ENCODE assay signal across 21 cellular contexts in genomic region chr3:75262661-75263060, GRCh38.
A peak's percentile ranks its signal among the peaks of the same experiment; 100 is the strongest.
DNase-seq lines count a peak whose midpoint lies in the region; ATAC-seq, FAIRE-seq and TF ChIP-seq lines count a peak whose summit lies in the region.
"Had no signal": no experiment of that assay in that cellular context is flagged by ENCODE, and none has a peak within 500 bp of the region (broad histone marks: within the 10 kb centered on the region; RNA-seq: fewer than 3 reads in every experiment).

No MANE protein-coding gene starts in this region.

- DNase-seq in AG10803 (ENCODE audit: low read depth) (peak; percentile 2), RWPE2 (ENCODE audit: low spot score) (no peak), epithelial cell of prostate (ENCODE audit: low read depth, low spot score) (peak; percentile 41), NCI-H1436 (lab: John Stamatoyannopoulos, UW) (no peak), smooth muscle cell (lab: John Stamatoyannopoulos, UW; ENCODE audit: unreplicated experiment) (no peak)
- no peak for DNase-seq in activated CD4-positive, alpha-beta T cell treated with anti-CD3 and anti-CD28 coated beads, Interleukin-2, amount 50 U/mL, for 48 hours
- DNase-seq: 8988T; ACHN; C1 segment of cervical spinal cord; Calu3; CD4-positive, alpha-beta memory T cell; COR-L47; DMS153; DND-41; GM23248; H7; HCEC 1CT had no signal

- H3K36me3 ChIP-seq in RWPE2 (ENCODE audit: low read depth) (no peaks in the 10 kb centered on the region), smooth muscle cell (ENCODE audit: low read depth) (no peaks in the 10 kb centered on the region)

- no peak overlapping the region for H3K9ac ChIP-seq in smooth muscle cell (ENCODE audit: low read depth)
- H3K9ac ChIP-seq: GM23248 had no signal

- H3K4me2 ChIP-seq in smooth muscle cell: no peak overlapping the region
- H3K4me2 ChIP-seq: A549 had no signal

- H3F3A ChIP-seq in smooth muscle cell (ENCODE audit: low read depth): no peaks in the 10 kb centered on the region

- H3K4me1 ChIP-seq in RWPE2 (ENCODE audit: insufficient read depth, poor library complexity, severe bottlenecking) (no peaks in the 10 kb centered on the region), smooth muscle cell (ENCODE audit: low read depth) (no peaks in the 10 kb centered on the region)
- H3K4me1 ChIP-seq: A549 had no signal

- H3K27ac ChIP-seq in RWPE2 (ENCODE audit: poor library complexity, severe bottlenecking) (no peak overlapping the region), epithelial cell of prostate (no peak overlapping the region), smooth muscle cell (ENCODE audit: low read depth) (no peak overlapping the region)
- H3K27ac ChIP-seq: A549, GM23248 had no signal

- WGBS in smooth muscle cell (ENCODE audit: low lambda C conversion rate): 87% methylated on average over 1 of the region's 1 CpG

- H3K9me3 ChIP-seq in RWPE2 (ENCODE audit: severe bottlenecking): no peaks in the 10 kb centered on the region
- H3K9me3 ChIP-seq in smooth muscle cell (replicated peaks; ENCODE audit: low read depth): no peaks in the 10 kb centered on the region
- H3K9me3 ChIP-seq: A549 had no signal

- peak; percentile 30 for FAIRE-seq in islet of Langerhans (lab: Jason Lieb, UNC)
- FAIRE-seq: G401.6, GM12892 had no signal

- peak; percentile 38 for ATAC-seq in RWPE2 (ENCODE audit: low read depth)
- ATAC-seq: A549 had no signal

- H2AFZ ChIP-seq in smooth muscle cell (ENCODE audit: low read depth): no peak overlapping the region
- H2AFZ ChIP-seq: GM23248 had no signal

- no peaks in the 10 kb centered on the region for H4K20me1 ChIP-seq in smooth muscle cell (ENCODE audit: low read depth)

- TF ChIP-seq CTCF in AG10803 (conservative IDR thresholded peaks at IDR 0.05; ENCODE audit: low read length) (no peak), RWPE2 (IDR thresholded peaks at IDR 0.05; ENCODE audit: poor library complexity, severe bottlenecking) (no peak), smooth muscle cell (IDR thresholded peaks at IDR 0.05; ENCODE audit: borderline replicate concordance, insufficient read depth, poor library complexity, severe bottlenecking) (no peak)

- H3K27me3 ChIP-seq in RWPE2 (ENCODE audit: insufficient read depth, poor library complexity, severe bottlenecking) (no peaks in the 10 kb centered on the region), smooth muscle cell (ENCODE audit: low read depth) (peaks cover 5% of the 10 kb centered on the region)

- H3K79me2 ChIP-seq in smooth muscle cell (ENCODE audit: low read depth): no peaks in the 10 kb centered on the region

- no peak overlapping the region for H3K4me3 ChIP-seq in AG10803 (ENCODE audit: low read length)
- no peak overlapping the region for H3K4me3 ChIP-seq in RWPE2 (ENCODE audit: severe bottlenecking)
- no peak overlapping the region for H3K4me3 ChIP-seq in smooth muscle cell
- H3K4me3 ChIP-seq: A549, GM23248 had no signal

Comparison
In these comparisons a context has a peak if more than half of its experiments do, and no peak if none do; other contexts are left out.
1. DNase-seq: peak in AG10803 (single experiment) and epithelial cell of prostate (single experiment); none in RWPE2 (single experiment), NCI-H1436 (single experiment), smooth muscle cell (single experiment) and activated CD4-positive, alpha-beta T cell treated with anti-CD3 and anti-CD28 coated beads, Interleukin-2, amount 50 U/mL, for 48 hours (0 of 2).